Comparison of ENCODE assay signal across 8 cellular contexts in genomic region chr6:28335040-28335563, GRCh38. TPM values are rescaled to one million over a fixed set of nuclear protein-coding genes. Genes with fewer than 3 reads are reported as not detected.
DNase-seq lines count a peak whose midpoint lies in the region; ATAC-seq and TF ChIP-seq lines count a peak whose summit lies in the region.

No MANE protein-coding gene starts in this region.

- H3F3A ChIP-seq in DOHH2 (ENCODE audit: control insufficient read depth, insufficient read depth), result peaks cover 16% of the 10 kb centered on the region

- no peaks in the 10 kb centered on the region for H3K79me2 ChIP-seq in DOHH2 (ENCODE audit: control insufficient read depth, low read length)

- no peaks in the 10 kb centered on the region for H3K9me2 ChIP-seq in DOHH2 (replicated peaks; ENCODE audit: control insufficient read depth, low read length)

- H3K4me1 ChIP-seq in DOHH2 (ENCODE audit: control insufficient read depth, low read length), result peaks cover 36% of the 10 kb centered on the region
- H3K4me1 ChIP-seq in prostate gland (replicated peaks), result no peaks in the 10 kb centered on the region

- H3K27me3 ChIP-seq in DOHH2 (ENCODE audit: control insufficient read depth, low read length), result no peaks in the 10 kb centered on the region
- H3K27me3 ChIP-seq in prostate gland (replicated peaks; ENCODE audit: insufficient read depth), result no peaks in the 10 kb centered on the region

- H3K4me2 ChIP-seq in DOHH2 (ENCODE audit: low read length), result peak overlapping the region; percentile 97

- DNase-seq in OCI-M1 (lab: John Stamatoyannopoulos, UW) (peak; percentile 100), fibroblast of pulmonary artery (ENCODE audit: low read depth) (no peak), prostate gland (ENCODE audit: low spot score) (no peak), NCI-H748 treated with DMSO at 0.1 percent for 48 hours (lab: John Stamatoyannopoulos, UW) (no peak), NOMO-1 treated with DMSO at 0.1 percent for 48 hours (lab: John Stamatoyannopoulos, UW; ENCODE audit: unreplicated experiment) (no peak), C1 segment of cervical spinal cord (lab: John Stamatoyannopoulos, UW) (no peak)

- no peak for ATAC-seq in HG02571 (IDR thresholded peaks at IDR 0.05; ENCODE audit: unreplicated experiment)

- H4K20me1 ChIP-seq in DOHH2 (ENCODE audit: control insufficient read depth, insufficient read depth, low read depth, low read length), result no peaks in the 10 kb centered on the region

- WGBS in prostate gland, result 33% methylated on average over 12 of the region's 12 CpGs

- peak overlapping the region; percentile 95 for H3K27ac ChIP-seq in DOHH2 (ENCODE audit: low read depth, low read length)
- H3K27ac ChIP-seq in prostate gland, result peak overlapping the region; percentile 97 to 99

- H3K9me3 ChIP-seq in DOHH2 (ENCODE audit: control insufficient read depth, insufficient read depth, low read length) (peaks cover 8% of the 10 kb centered on the region), prostate gland (no peaks in the 10 kb centered on the region)

- intact Hi-C loops in prostate gland (cut with DNase I), result loop anchor here (5.0 kb wide), 2 partner anchors 68 to 198 kb away; partner anchors contain the start of gene ZSCAN26

- TF ChIP-seq CTCF in DOHH2 (IDR thresholded peaks at IDR 0.05; ENCODE audit: low read depth, low read length, poor library complexity, severe bottlenecking), result no peak
- TF ChIP-seq CTCF in fibroblast of pulmonary artery (IDR thresholded peaks at IDR 0.05; ENCODE audit: low read length, missing control alignments), result no peak
- TF ChIP-seq CTCF in prostate gland (IDR thresholded peaks at IDR 0.05), result no peak

- H3K36me3 ChIP-seq in DOHH2 (ENCODE audit: control insufficient read depth, low read length) (0 out of 2 replicates have a peak, but pooled peaks cover 3% of the 10 kb centered on the region), prostate gland (no peaks in the 10 kb centered on the region)

- H3K4me3 ChIP-seq in DOHH2 (ENCODE audit: low read length), result peak overlapping the region; percentile 87
- peak overlapping the region; percentile 73 for H3K4me3 ChIP-seq in fibroblast of pulmonary artery (replicated peaks; ENCODE audit: low read depth, low read length)
- peak overlapping the region; percentile 56 to 60 for H3K4me3 ChIP-seq in prostate gland

- no peak for TF ChIP-seq POLR2A in prostate gland (IDR thresholded peaks at IDR 0.05)

RNA-seq across cellular contexts. Expression of gene ZSCAN31, which starts 0.8 kb away (rescaled TPM):
- 10 to 100 TPM; 13.7 to 21.7 TPM for total RNA-seq in prostate gland

RNA-seq across cellular contexts. Expression of gene ZKSCAN3, which starts 14.6 kb away (rescaled TPM):
- 1 to 10 TPM; 5.9 to 6.5 TPM for total RNA-seq in prostate gland

RNA-seq across cellular contexts. Expression of gene PGBD1, which starts 53.7 kb away (rescaled TPM):
- 1 to 10 TPM; 4.2 to 4.6 TPM for total RNA-seq in prostate gland
